Comparison of ENCODE assay signal across 8 cellular contexts in the genomic region with DNA sequence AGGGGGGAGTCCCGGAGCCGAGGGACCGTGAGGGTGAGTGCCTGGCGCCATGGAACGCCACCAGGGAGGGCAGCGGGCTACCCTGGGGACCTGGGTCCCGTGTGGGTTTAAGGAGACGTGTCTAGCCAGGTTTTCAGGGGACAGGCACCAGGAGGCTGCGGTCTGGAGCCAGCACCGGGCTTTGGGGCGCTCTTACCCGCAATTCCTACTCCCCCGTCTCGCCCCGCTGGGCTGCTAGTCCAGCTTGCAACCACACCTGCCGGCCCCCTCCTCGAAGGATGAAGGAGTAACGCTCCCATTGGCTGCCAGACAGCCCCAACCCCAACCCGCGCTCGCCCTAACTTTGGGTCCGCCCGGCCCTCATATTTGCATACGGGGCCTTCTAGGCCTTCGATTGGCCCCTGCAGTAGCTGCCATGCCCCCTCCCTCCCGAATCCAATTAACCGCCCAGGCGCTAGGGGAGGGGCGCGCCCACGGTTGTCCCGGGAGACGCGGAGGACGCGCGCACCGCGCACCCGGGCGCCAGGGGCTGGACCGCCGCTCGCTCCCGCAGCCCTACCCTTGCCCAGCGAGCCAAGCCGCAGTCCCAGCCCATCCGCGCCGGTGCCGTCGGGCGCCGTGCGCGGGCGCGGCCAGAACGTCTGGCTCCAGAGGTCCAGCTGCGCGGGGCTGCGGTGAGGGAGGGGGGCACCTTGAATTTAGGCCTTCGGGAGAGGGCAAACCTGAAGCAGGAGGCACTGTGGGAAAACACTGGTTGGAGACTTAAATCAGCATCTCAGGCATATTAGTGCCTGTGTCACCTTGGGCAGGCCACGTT. TPM values are rescaled to one million over a fixed set of nuclear protein-coding genes. Genes with fewer than 3 reads are reported as not detected.
A peak's percentile ranks its signal among the peaks of the same experiment; 100 is the strongest.
DNase-seq lines count a peak whose midpoint lies in the region; ATAC-seq, FAIRE-seq and TF ChIP-seq lines count a peak whose summit lies in the region.

A gene (minus strand): TSS at position 456 of the 817 bp plus-strand sequence. CDS start 157 bp downstream, at position 299.

- H2AK5ac ChIP-seq in H1 (ENCODE audit: low read depth, low read length), result no peak within 1 kb of the TSS

- peak within 1 kb of the TSS; percentile 76 for H3K27ac ChIP-seq in H1 (ENCODE audit: low read depth, low read length)

- H3K4me2 ChIP-seq in H1 (ENCODE audit: insufficient read depth in 1 of 2, low read depth in 2 of 2, low read length in 2 of 2), result peak within 1 kb of the TSS; percentile 58 to 68

- no peaks in the 10 kb centered on the region for H4K20me1 ChIP-seq in H1 (replicated peaks in 1 of 2; ENCODE audit: control insufficient read depth in 1 of 2, insufficient read depth in 2 of 2, low read length in 2 of 2)

- H3K4me1 ChIP-seq in H1 (replicated peaks in 1 of 4; ENCODE audit: control insufficient read depth in 3 of 4, insufficient read depth in 4 of 4, low read length in 3 of 4), result peaks cover 15 to 18% (median 17%) of the 10 kb centered on the region in 4 experiments

- no peak within 1 kb of the TSS; the same call in 1 of the 2 replicates for H4K8ac ChIP-seq in H1 (ENCODE audit: extremely low read depth, insufficient read depth, low read length)

- no peak for FAIRE-seq in H1 (lab: Jason Lieb, UNC)

- peak in 1 of 2 experiments; percentile 87; a peak in 2 of 3 replicates for TF ChIP-seq POLR2A in H1 (IDR thresholded peaks at IDR 0.05; ENCODE audit: control extremely low read depth in 1 of 2, low read depth in 2 of 2, low read length in 2 of 2)

- no peaks in the 10 kb centered on the region for H3K36me3 Mint-ChIP-seq in memory B cell

- H3K9ac ChIP-seq in H1 (replicated peaks in 1 of 4; ENCODE audit: extremely low read depth in 1 of 4, low read depth in 3 of 4, low read length in 3 of 4), result peak within 1 kb of the TSS in 3 of 4 experiments; percentile 59 to 71 (median 60); a peak in 6 of 7 replicates

- peak within 1 kb of the TSS; percentile 80; the same call in 1 of the 2 replicates for H2BK5ac ChIP-seq in H1 (ENCODE audit: low read depth, low read length)

- H3K23ac ChIP-seq in H1 (ENCODE audit: insufficient read length), result no peak within 1 kb of the TSS

- no peak within 1 kb of the TSS for H3K14ac ChIP-seq in H1 (ENCODE audit: insufficient read length)

- no peaks in the 10 kb centered on the region for H3K9me3 Mint-ChIP-seq in memory B cell

- H3K23me2 ChIP-seq in H1 (ENCODE audit: low read depth, low read length), result peaks cover 3% of the 10 kb centered on the region; the same call in 1 of the 2 replicates

- no peaks in the 10 kb centered on the region for H3K27me3 ChIP-seq in H1 (replicated peaks in 1 of 4; ENCODE audit: control insufficient read depth in 3 of 4, extremely low read depth in 1 of 4, insufficient read depth in 3 of 4, low read length in 3 of 4)

- no peaks in the 10 kb centered on the region for H3K79me2 ChIP-seq in H1 (ENCODE audit: control insufficient read depth in 1 of 2, insufficient read depth in 2 of 2, low read length in 2 of 2)

- H3K56ac ChIP-seq in H1 (replicated peaks; ENCODE audit: insufficient read length, low read depth, low read length), result peak within 1 kb of the TSS; percentile 19

- TF ChIP-seq EP300 in H1 (IDR thresholded peaks at IDR 0.05; ENCODE audit: borderline replicate concordance in 1 of 2, low read depth in 2 of 2, low read length in 2 of 2), result peak in 1 of 2 experiments; percentile 65; a peak in 1 of 3 replicates

- H3K27ac Mint-ChIP-seq in memory B cell, result no peak within 1 kb of the TSS

- H2AFZ ChIP-seq in H1 (ENCODE audit: low read length), result peak within 1 kb of the TSS; percentile 47

- H2BK120ac ChIP-seq in H1 (replicated peaks; ENCODE audit: low read depth, low read length), result peak within 1 kb of the TSS; percentile 25

- peak within 1 kb of the TSS; percentile 89 for H2BK12ac ChIP-seq in H1 (ENCODE audit: low read depth, low read length)

- H3K18ac ChIP-seq in H1 (ENCODE audit: extremely low read depth, low read length), result peak within 1 kb of the TSS; percentile 89

- no peaks in the 10 kb centered on the region for H3K36me3 ChIP-seq in H1 (ENCODE audit: control insufficient read depth in 2 of 4, insufficient read depth in 4 of 4, low read length in 3 of 4)

- ATAC-seq in HG03439 (IDR thresholded peaks at IDR 0.05; ENCODE audit: unreplicated experiment), result peak; percentile 66
- ATAC-seq in memory B cell (ENCODE audit: low read depth), result peak; percentile 91

- peak within 1 kb of the TSS; percentile 81 for H4K91ac ChIP-seq in H1 (replicated peaks; ENCODE audit: insufficient read length, low read length)

- DNase-seq in GM13977 (ENCODE audit: low spot score), result peak; percentile 91
- DNase-seq in NCI-H748 treated with DMSO at 0.1 percent for 48 hours (lab: John Stamatoyannopoulos, UW), result peak; percentile 95
- DNase-seq in activated CD8-positive, alpha-beta memory T cell treated with anti-CD3 and anti-CD28 coated beads for 24 hours, result peak; percentile 82
- peak; percentile 89 to 90 for DNase-seq in H1 (ENCODE audit: low read depth in 1 of 2, low spot score in 2 of 2)
- peak; percentile 29 to 49 for DNase-seq in memory B cell (ENCODE audit: low spot score in 2 of 2)
- DNase-seq in stimulated activated CD8-positive, alpha-beta memory T cell treated with anti-CD3 and anti-CD28 coated beads, Interleukin-12 subunit alpha, Interleukin-12 subunit beta, amount 100 ng/mL, for 1 hour (ENCODE audit: low read depth), result peak; percentile 47
- no peak for DNase-seq in GOT3 (lab: John Stamatoyannopoulos, UW)

- 0 out of 2 replicates have a peak within 1 kb of the TSS, but pooled peaks have one; percentile 49 for H2BK15ac ChIP-seq in H1 (ENCODE audit: low read length)

- 3% methylated on average over 46 of the region's 64 CpGs; no CpG with 5 or more reads in 1 of the 2 experiments for WGBS in H1 (ENCODE audit: extremely low coverage in 1 of 2, insufficient coverage in 1 of 2, insufficient read length in 1 of 2, insufficient replicate concordance in 2 of 2, low coverage in 1 of 2, low lambda C conversion rate in 2 of 2, missing lambda C conversion rate in 1 of 2), 2 experiments

- peaks cover 8% of the 10 kb centered on the region for H3K4me1 Mint-ChIP-seq in memory B cell

- peak within 1 kb of the TSS; percentile 53 for H4K5ac ChIP-seq in H1 (ENCODE audit: insufficient read length, low read depth, low read length)

- peak within 1 kb of the TSS; percentile 40 for H2BK20ac ChIP-seq in H1 (ENCODE audit: low read length)

- CTCF ChIA-PET in H1 (lab: Charles Lee; ENCODE audit: partially characterized antibody), result interaction anchor here (0.7 to 88.5 kb wide), 8 partner anchors 9 to 145 kb away, joined by 3 to 2590 read pairs (median 8); a partner anchor contains a TSS

- peak within 1 kb of the TSS; percentile 82 for H3K4ac ChIP-seq in H1 (replicated peaks; ENCODE audit: insufficient read length, low read depth, low read length)

- TF ChIP-seq CTCF in GM13977 (IDR thresholded peaks at IDR 0.05; ENCODE audit: extremely low read depth, insufficient read depth, missing control alignments), result no peak
- TF ChIP-seq CTCF in H1 (IDR thresholded peaks at IDR 0.05; ENCODE audit: control extremely low read depth in 1 of 3, insufficient read depth in 1 of 3, low read depth in 1 of 3, low read length in 3 of 3), result no peak

- no peaks in the 10 kb centered on the region for H3K79me1 ChIP-seq in H1 (ENCODE audit: low read depth, low read length)

- TF ChIP-seq RAD21 in H1 (IDR thresholded peaks at IDR 0.05 in 1 of 2, conservative IDR thresholded peaks at IDR 0.05 in 1 of 2; ENCODE audit: low read depth in 2 of 2, low read length in 2 of 2), result no peak

- in situ Hi-C loops in GM13977 (cut with MboI; ENCODE audit: low pct_unique_long_range_greater_than_20kb, low sequenced_read_pairs, unreplicated experiment), result loop anchor here (5.0 to 25.0 kb wide), 2 partner anchors 60 to 220 kb away; no protein-coding TSS in a partner anchor

- peaks cover 9% of the 10 kb centered on the region for H3K27me3 Mint-ChIP-seq in memory B cell

- H3K4me3 Mint-ChIP-seq in memory B cell, result peak within 1 kb of the TSS; percentile 84

- peak within 1 kb of the TSS; percentile 73 to 90 (median 83) for H3K4me3 ChIP-seq in H1 (ENCODE audit: extremely low read depth in 1 of 4, insufficient read depth in 2 of 4, low read depth in 3 of 4, low read length in 4 of 4)

- POLR2A ChIA-PET in H1 (lab: Charles Lee; ENCODE audit: partially characterized antibody), result interaction anchor here (0.9 to 3.1 kb wide), 9 partner anchors 14 to 92 kb away, joined by 3 to 16 read pairs (median 5); a partner anchor contains a TSS

- no peaks in the 10 kb centered on the region for H3K9me3 ChIP-seq in H1 (ENCODE audit: insufficient read depth in 2 of 2, low read depth in 1 of 2, low read length in 1 of 2)

TF ChIP-seq in H1, 55 proteins besides CTCF, POLR2A, EP300 and RAD21 (continues in another document):
- TF ChIP-seq NANOG (IDR thresholded peaks at IDR 0.05; ENCODE audit: insufficient read depth, low read depth, low read length, poor library complexity, severe bottlenecking), result peak; percentile 44
- no peak for TF ChIP-seq KDM5A (IDR thresholded peaks at IDR 0.05; ENCODE audit: low read length)
- peak; percentile 33; the same call in 1 of the 2 replicates for TF ChIP-seq CREB1 (IDR thresholded peaks at IDR 0.05)
- peak; percentile 73 for TF ChIP-seq PHF8 (conservative IDR thresholded peaks at IDR 0.05; ENCODE audit: low read depth, low read length)
- TF ChIP-seq RBBP5 (IDR thresholded peaks at IDR 0.05; ENCODE audit: borderline replicate concordance, low read depth, low read length), result 0 out of 2 replicates have a peak, but pooled peaks have one; percentile 9
- TF ChIP-seq KDM1A (IDR thresholded peaks at IDR 0.05; ENCODE audit: borderline replicate concordance, low read length), result peak; percentile 17; the same call in 1 of the 2 replicates
- TF ChIP-seq TAF1 (IDR thresholded peaks at IDR 0.05; ENCODE audit: low read depth, low read length), result peak; percentile 68
- TF ChIP-seq CHD2 (IDR thresholded peaks at IDR 0.05; ENCODE audit: low read length), result no peak
- TF ChIP-seq TEAD4 (IDR thresholded peaks at IDR 0.05; ENCODE audit: low read depth, low read length), result no peak
- TF ChIP-seq, protein P1, sequence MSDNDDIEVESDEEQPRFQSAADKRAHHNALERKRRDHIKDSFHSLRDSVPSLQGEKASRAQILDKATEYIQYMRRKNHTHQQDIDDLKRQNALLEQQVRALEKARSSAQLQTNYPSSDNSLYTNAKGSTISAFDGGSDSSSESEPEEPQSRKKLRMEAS (IDR thresholded peaks at IDR 0.05), result 0 out of 2 replicates have a peak, but pooled peaks have one; percentile 7
- TF ChIP-seq KDM4A (IDR thresholded peaks at IDR 0.05; ENCODE audit: low read depth, low read length, severe bottlenecking), result peak; percentile 90

RNA-seq across cellular contexts. Expression of the gene that starts here (rescaled TPM):
- total RNA-seq in H1 (2021; fragmentation: NEBNext Ultra II Directional; extraction: Animal tissue kit (Norgen Biotek cat#: 25700)), result 2.6 and 2.7 TPM in 2 replicates
- polyA plus RNA-seq in H1 (2011; rRNA removed), result 4.3 and 5.0 TPM in 2 replicates
- polyA plus RNA-seq in H1 (2011; cell fraction: cytosol; rRNA removed), result 7.3 TPM
- 11.8 TPM for polyA plus RNA-seq in H1 (2011; cell fraction: nucleus; rRNA removed)
- polyA plus RNA-seq in H1 (2012, experiment 1 of 2), result 2.3 to 4.3 TPM (median 3.5 TPM) in 4 replicates
- polyA plus RNA-seq in H1 (2012, experiment 2 of 2), result 0.58 TPM
- polyA plus RNA-seq in H1 (2013, experiment 1 of 2), result 2.8 TPM
- 1.8 TPM for polyA plus RNA-seq in H1 (2013, experiment 2 of 2)
- polyA minus RNA-seq in H1 (2011; rRNA and poly(A)+ RNA removed), result 4.7 and 5.0 TPM in 2 replicates
- 1.9 TPM for polyA minus RNA-seq in H1 (2011; cell fraction: cytosol; rRNA and poly(A)+ RNA removed)
- 7.1 TPM for polyA minus RNA-seq in H1 (2011; cell fraction: nucleus; rRNA and poly(A)+ RNA removed)
